In genomic region chr2:234544659-234545611, GRCh38 we compare ENCODE assay signal across 8 cellular contexts. TPM values are rescaled to one million over a fixed set of nuclear protein-coding genes. Genes with fewer than 3 reads are reported as not detected.
DNase-seq lines count a peak whose midpoint lies in the region; TF ChIP-seq lines count a peak whose summit lies in the region.

No MANE protein-coding gene starts in this region.

- H3K27ac ChIP-seq in uterus: no peak overlapping the region

- H3K9me3 ChIP-seq in uterus: no peaks in the 10 kb centered on the region

- H3K36me3 ChIP-seq in uterus: no peaks in the 10 kb centered on the region

- no peak overlapping the region for H3K27ac Mint-ChIP-seq in activated T-helper 2 cell treated with anti-CD3 and anti-CD28 coated beads, Interferon-gamma antibody, Interleukin-2, Interleukin-4, amounts not matched to agents 10 μg/mL and 5 μg/mL and 100 μg/mL, durations not matched to agents 14 hours and 24 hours and 36 hours

- H3K4me3 ChIP-seq in uterus: no peak overlapping the region

- no peaks in the 10 kb centered on the region for H3K4me1 Mint-ChIP-seq in activated T-helper 2 cell treated with anti-CD3 and anti-CD28 coated beads, Interferon-gamma antibody, Interleukin-2, Interleukin-4, amounts not matched to agents 10 μg/mL and 5 μg/mL and 100 μg/mL, durations not matched to agents 14 hours and 24 hours and 36 hours (ENCODE audit: low read depth)

- peak; percentile 64 to 88 (median 72) for TF ChIP-seq CTCF in uterus (IDR thresholded peaks at IDR 0.05)

- DNase-seq in NCI-H345 (lab: John Stamatoyannopoulos, UW): peak; percentile 9
- no peak for DNase-seq in NCI-H345 treated with DMSO at 0.1 percent for 48 hours (lab: John Stamatoyannopoulos, UW; ENCODE audit: unreplicated experiment)
- DNase-seq in HK-2 (ENCODE audit: unreplicated experiment): peak; percentile 77
- DNase-seq in RKO (ENCODE audit: low spot score): peak; percentile 36
- DNase-seq in activated T-helper 2 cell treated with anti-CD3 and anti-CD28 coated beads, Interferon-gamma antibody, Interleukin-2, Interleukin-4, amounts not matched to agents 10 μg/mL and 5 μg/mL and 100 μg/mL, durations not matched to agents 14 hours and 24 hours and 36 hours (ENCODE audit: low spot score): peak; percentile 69
- peak; percentile 35 for DNase-seq in globus pallidus (ENCODE audit: low spot score)
- DNase-seq in posterior cingulate gyrus: peak; percentile 34 to 94 (median 72)
- peak; percentile 31 to 48 for DNase-seq in uterus

- H3K4me1 ChIP-seq in uterus: no peaks in the 10 kb centered on the region

- H3K9me3 Mint-ChIP-seq in activated T-helper 2 cell treated with anti-CD3 and anti-CD28 coated beads, Interferon-gamma antibody, Interleukin-2, Interleukin-4, amounts not matched to agents 10 μg/mL and 5 μg/mL and 100 μg/mL, durations not matched to agents 14 hours and 24 hours and 36 hours: no peaks in the 10 kb centered on the region

- intact Hi-C loops in activated T-helper 2 cell treated with anti-CD3 and anti-CD28 coated beads, Interferon-gamma antibody, Interleukin-2, Interleukin-4, amounts not matched to agents 10 μg/mL and 5 μg/mL and 100 μg/mL, durations not matched to agents 14 hours and 24 hours and 36 hours (cut with micrococcal nuclease): loop anchor here (1.0 kb wide), 2 partner anchors 287 to 410 kb away; no protein-coding TSS in a partner anchor
- intact Hi-C loops in posterior cingulate gyrus (cut with DNase I) (loop anchor here (1.0 to 10.0 kb wide), 3 partner anchors 330 to 569 kb away; no protein-coding TSS in a partner anchor), uterus (cut with DNase I; ENCODE audit: low total_unique reads) (no loop called here)

- H3K27me3 ChIP-seq in uterus: no peaks in the 10 kb centered on the region

- H3K36me3 Mint-ChIP-seq in activated T-helper 2 cell treated with anti-CD3 and anti-CD28 coated beads, Interferon-gamma antibody, Interleukin-2, Interleukin-4, amounts not matched to agents 10 μg/mL and 5 μg/mL and 100 μg/mL, durations not matched to agents 14 hours and 24 hours and 36 hours (ENCODE audit: low read depth): no peaks in the 10 kb centered on the region

- H3K27me3 Mint-ChIP-seq in activated T-helper 2 cell treated with anti-CD3 and anti-CD28 coated beads, Interferon-gamma antibody, Interleukin-2, Interleukin-4, amounts not matched to agents 10 μg/mL and 5 μg/mL and 100 μg/mL, durations not matched to agents 14 hours and 24 hours and 36 hours (ENCODE audit: low read depth): peaks cover 40% of the 10 kb centered on the region

- H3K4me3 Mint-ChIP-seq in activated T-helper 2 cell treated with anti-CD3 and anti-CD28 coated beads, Interferon-gamma antibody, Interleukin-2, Interleukin-4, amounts not matched to agents 10 μg/mL and 5 μg/mL and 100 μg/mL, durations not matched to agents 14 hours and 24 hours and 36 hours (ENCODE audit: low read depth): no peak overlapping the region

- TF ChIP-seq POLR2A in uterus (IDR thresholded peaks at IDR 0.05): no peak

RNA-seq across cellular contexts. Expression of gene ARL4C, which starts 48.1 kb away (rescaled TPM):
- total RNA-seq in activated T-helper 2 cell treated with anti-CD3 and anti-CD28 coated beads, Interferon-gamma antibody, Interleukin-2, Interleukin-4, amounts not matched to agents 10 μg/mL and 5 μg/mL and 100 μg/mL, durations not matched to agents 14 hours and 24 hours and 36 hours: 44.6 and 45.7 TPM in 2 replicates
- total RNA-seq in uterus: 10 to 100 TPM in 1 of 4 donors, 1 to 10 TPM in 2, not detected in 1; 3.0 to 15.6 (median 3.1) TPM
